ENCODE assay signal across 11 cellular contexts in genomic region chr9:96169488-96169887, GRCh38.
DNase-seq lines count a peak whose midpoint lies in the region; ATAC-seq and TF ChIP-seq lines count a peak whose summit lies in the region.
"Had no signal": no experiment of that assay in that cellular context is flagged by ENCODE, and none has a peak within 500 bp of the region (broad histone marks: within the 10 kb centered on the region; RNA-seq: fewer than 3 reads in every experiment).

No MANE protein-coding gene starts in this region.

- H3K27me3 ChIP-seq in GM23248 (replicated peaks; ENCODE audit: insufficient read depth) (peaks cover 12% of the 10 kb centered on the region; the same call in 1 of the 2 replicates), kidney epithelial cell (ENCODE audit: control insufficient read depth, insufficient read depth, low read length) (no peaks in the 10 kb centered on the region)

- TF ChIP-seq CTCF in VCaP (conservative IDR thresholded peaks at IDR 0.05) (no peak), kidney epithelial cell (IDR thresholded peaks at IDR 0.05; ENCODE audit: insufficient read depth, low read length, poor library complexity, severe bottlenecking) (no peak)

- H3K9ac ChIP-seq in GM23248: no peak overlapping the region
- H3K9ac ChIP-seq: KMS-11 had no signal

- ATAC-seq in GM21723 (IDR thresholded peaks at IDR 0.05; ENCODE audit: unreplicated experiment): no peak
- ATAC-seq: naive thymus-derived CD8-positive, alpha-beta T cell had no signal

- no peaks in the 10 kb centered on the region for H4K20me1 ChIP-seq in GM23248 (ENCODE audit: insufficient read depth)

- DNase-seq in GM23248 (peak; percentile 18), kidney epithelial cell (ENCODE audit: low read depth) (peak; percentile 21), smooth muscle cell of the brain vasculature (ENCODE audit: low read depth, low spot score) (peak; percentile 70), NCI-H2029 (lab: John Stamatoyannopoulos, UW) (no peak), OCI-M2 (lab: John Stamatoyannopoulos, UW; ENCODE audit: unreplicated experiment) (no peak)
- no peak for DNase-seq in activated naive CD4-positive, alpha-beta T cell treated with Interleukin-2 at 50 U/mL for 16 hours
- DNase-seq: activated T-cell treated with anti-CD3 and anti-CD28 coated beads, Interleukin-2, amount 50 U/mL, for 24 hours; naive thymus-derived CD8-positive, alpha-beta T cell had no signal

- no peak overlapping the region for H3K4me2 ChIP-seq in GM23248 (ENCODE audit: unreplicated experiment)
- H3K4me2 ChIP-seq: KMS-11 had no signal

- no peaks in the 10 kb centered on the region for H3K9me2 ChIP-seq in GM23248 (ENCODE audit: insufficient read depth)

- H2AFZ ChIP-seq in GM23248: no peak overlapping the region

- 9 to 13% methylated on average over 15 of the region's 15 CpGs for WGBS in GM23248 (ENCODE audit: low coverage in 1 of 2, low lambda C conversion rate in 2 of 2, missing lambda C conversion rate in 2 of 2), 2 experiments

- H3K36me3 ChIP-seq in GM23248 (ENCODE audit: low read depth) (no peaks in the 10 kb centered on the region), kidney epithelial cell (ENCODE audit: control insufficient read depth, insufficient read depth, low read length) (no peaks in the 10 kb centered on the region)

- no peak overlapping the region for H3K4me3 ChIP-seq in GM23248
- H3K4me3 ChIP-seq in kidney epithelial cell (ENCODE audit: low read depth, low read length): no peak overlapping the region

- H3K27ac ChIP-seq in GM23248: no peak overlapping the region
- H3K27ac ChIP-seq in VCaP: peak overlapping the region; percentile 45; the same call in 1 of the 2 replicates
- H3K27ac ChIP-seq: KMS-11 had no signal

- H3F3A ChIP-seq in GM23248 (ENCODE audit: insufficient read depth): no peaks in the 10 kb centered on the region

- in situ Hi-C loops in GM23248 (cut with MboI): no loop called here

- no peaks in the 10 kb centered on the region for H3K4me1 ChIP-seq in GM23248 (ENCODE audit: insufficient read depth)

- H3K9me3 ChIP-seq in GM23248 (ENCODE audit: low read depth): no peaks in the 10 kb centered on the region

- H3K79me2 ChIP-seq in GM23248 (ENCODE audit: insufficient read depth): no peaks in the 10 kb centered on the region

Comparison
In these comparisons a context has a peak if more than half of its experiments do, and no peak if none do; other contexts are left out.
1. DNase-seq: peak in GM23248 (single experiment), kidney epithelial cell (single experiment) and smooth muscle cell of the brain vasculature (single experiment); none in activated naive CD4-positive, alpha-beta T cell treated with Interleukin-2 at 50 U/mL for 16 hours (single experiment), NCI-H2029 (single experiment) and OCI-M2 (single experiment).